Comparison of ENCODE assay signal across 1 cellular context in the genomic region with DNA sequence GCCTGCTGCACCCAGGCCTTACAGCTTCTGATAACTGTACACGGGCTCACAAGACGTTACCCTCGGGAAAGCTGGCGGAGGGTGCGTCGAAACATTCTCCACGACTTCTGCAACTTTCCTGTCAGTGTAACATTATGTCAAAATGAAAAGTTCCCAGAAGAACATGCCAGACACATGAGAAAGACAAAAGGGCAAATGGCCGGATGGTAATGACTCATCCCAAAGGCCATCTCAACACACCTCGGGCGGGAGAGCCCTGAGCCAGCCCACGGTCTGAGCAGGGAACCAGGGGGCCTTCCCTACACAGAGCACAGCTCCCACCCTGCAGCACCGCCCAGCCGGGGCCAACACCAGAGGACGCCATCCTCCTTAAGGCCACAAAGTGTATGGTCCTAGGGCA.
TF ChIP-seq lines count a peak whose summit lies in the region.

No MANE protein-coding gene starts in this region.

TF ChIP-seq in IMR-90, 13 proteins besides CTCF, POLR2A, EP300 and RAD21:
- TF ChIP-seq FOS (IDR thresholded peaks at IDR 0.05; ENCODE audit: low read depth, low read length) (peak; percentile 77), RCOR1 (IDR thresholded peaks at IDR 0.05; ENCODE audit: insufficient replicate concordance, low read length) (no peak), MXI1 (IDR thresholded peaks at IDR 0.05; ENCODE audit: borderline replicate concordance, low read depth, low read length) (no peak), BHLHE40 (IDR thresholded peaks at IDR 0.05; ENCODE audit: low read depth, low read length) (peak; percentile 49), MAZ (IDR thresholded peaks at IDR 0.05; ENCODE audit: borderline replicate concordance, low read depth, low read length) (no peak), SMC3 (IDR thresholded peaks at IDR 0.05; ENCODE audit: low read depth, low read length) (peak; percentile 5; the same call in 1 of the 2 replicates), CEBPB (IDR thresholded peaks at IDR 0.05; ENCODE audit: low read depth, low read length) (peak; percentile 59; the same call in 1 of the 2 replicates)
- TF ChIP-seq, protein P1, sequence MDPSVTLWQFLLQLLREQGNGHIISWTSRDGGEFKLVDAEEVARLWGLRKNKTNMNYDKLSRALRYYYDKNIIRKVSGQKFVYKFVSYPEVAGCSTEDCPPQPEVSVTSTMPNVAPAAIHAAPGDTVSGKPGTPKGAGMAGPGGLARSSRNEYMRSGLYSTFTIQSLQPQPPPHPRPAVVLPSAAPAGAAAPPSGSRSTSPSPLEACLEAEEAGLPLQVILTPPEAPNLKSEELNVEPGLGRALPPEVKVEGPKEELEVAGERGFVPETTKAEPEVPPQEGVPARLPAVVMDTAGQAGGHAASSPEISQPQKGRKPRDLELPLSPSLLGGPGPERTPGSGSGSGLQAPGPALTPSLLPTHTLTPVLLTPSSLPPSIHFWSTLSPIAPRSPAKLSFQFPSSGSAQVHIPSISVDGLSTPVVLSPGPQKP (IDR thresholded peaks at IDR 0.05; ENCODE audit: borderline replicate concordance, low read depth, low read length): no peak
